8 cellular contexts compared by ENCODE assay signal in genomic region chr11:450809-451451, GRCh38. TPM values are rescaled to one million over a fixed set of nuclear protein-coding genes. Genes with fewer than 3 reads are reported as not detected.
DNase-seq lines count a peak whose midpoint lies in the region; FAIRE-seq and TF ChIP-seq lines count a peak whose summit lies in the region.

No MANE protein-coding gene starts in this region.

- peak overlapping the region; percentile 76 for H3K27ac Mint-ChIP-seq in neural progenitor cell

- H3K4me1 ChIP-seq in neural progenitor cell = peaks cover 4% of the 10 kb centered on the region
- peaks cover 29% of the 10 kb centered on the region for H3K4me1 ChIP-seq in stomach smooth muscle (ENCODE audit: control insufficient read depth, insufficient read depth, low read length)

- FAIRE-seq in RCC 7860 (lab: Jason Lieb, UNC) = no peak

- H3K4me2 ChIP-seq in neural progenitor cell = peak overlapping the region; percentile 92

- peaks cover 32% of the 10 kb centered on the region for H4K20me1 ChIP-seq in neural progenitor cell (ENCODE audit: low read depth)

- H3K9ac ChIP-seq in neural progenitor cell = peak overlapping the region; percentile 35
- peak overlapping the region; percentile 74 for H3K9ac ChIP-seq in stomach smooth muscle (ENCODE audit: low read length in 2 of 2)

- H3K9me3 ChIP-seq in neural progenitor cell (ENCODE audit: low read depth) = no peaks in the 10 kb centered on the region
- no peaks in the 10 kb centered on the region for H3K9me3 ChIP-seq in stomach smooth muscle (ENCODE audit: control insufficient read depth in 2 of 2, low read length in 2 of 2)

- H3F3A ChIP-seq in neural progenitor cell (ENCODE audit: low read depth) = peaks cover 33% of the 10 kb centered on the region

- H3K4me3 Mint-ChIP-seq in neural progenitor cell = peak overlapping the region; percentile 100

- peak overlapping the region; percentile 87 for H3K4me3 ChIP-seq in fibroblast of the aortic adventitia (ENCODE audit: low read depth, low read length)
- peak overlapping the region; percentile 69 for H3K4me3 ChIP-seq in neural progenitor cell
- H3K4me3 ChIP-seq in stomach smooth muscle (ENCODE audit: low read length in 2 of 2) = peak overlapping the region; percentile 83

- peaks cover 11% of the 10 kb centered on the region for H3K36me3 Mint-ChIP-seq in neural progenitor cell

- TF ChIP-seq CTCF in GM12873 (IDR thresholded peaks at IDR 0.05; ENCODE audit: insufficient read depth, low read depth, low read length, missing control alignments) (peak; percentile 33), fibroblast of the aortic adventitia (IDR thresholded peaks at IDR 0.05; ENCODE audit: insufficient read depth, low read length) (peak; percentile 16), neural progenitor cell (IDR thresholded peaks at IDR 0.05) (peak; percentile 37)

- H3K27ac ChIP-seq in neural progenitor cell (no peak overlapping the region), stomach smooth muscle (ENCODE audit: low read length) (peak overlapping the region; percentile 70)

- H3K27me3 ChIP-seq in neural progenitor cell (no peaks in the 10 kb centered on the region), stomach smooth muscle (ENCODE audit: control insufficient read depth in 1 of 2, insufficient read depth in 2 of 2, low read length in 2 of 2) (no peaks in the 10 kb centered on the region)

- no peak overlapping the region for H2AFZ ChIP-seq in neural progenitor cell (replicated peaks)

- peaks cover 5% of the 10 kb centered on the region for H3K27me3 Mint-ChIP-seq in neural progenitor cell (ENCODE audit: insufficient read depth, low read depth)

- H3K4me1 Mint-ChIP-seq in neural progenitor cell = peaks cover 15% of the 10 kb centered on the region

- H3K79me2 ChIP-seq in neural progenitor cell (ENCODE audit: low read depth) = peaks cover 64% of the 10 kb centered on the region

- DNase-seq in HT-29 (ENCODE audit: low spot score) (peak; percentile 89), RCC 7860 (ENCODE audit: low spot score) (peak; percentile 45), fibroblast of the aortic adventitia (ENCODE audit: low read depth) (peak; percentile 59), neural progenitor cell (ENCODE audit: low spot score) (peak; percentile 85), OCI-M2 (lab: John Stamatoyannopoulos, UW; ENCODE audit: unreplicated experiment) (no peak)
- peak; percentile 77 for DNase-seq in activated effector memory CD4-positive, alpha-beta T cell treated with Interleukin-2 at 50 U/mL for 16 hours

- H3K36me3 ChIP-seq in neural progenitor cell (no peaks in the 10 kb centered on the region), stomach smooth muscle (ENCODE audit: control insufficient read depth in 2 of 2, insufficient read depth in 2 of 2, low read length in 2 of 2) (peaks cover 4 to 13% of the 10 kb centered on the region in 2 donors)

- no peaks in the 10 kb centered on the region for H3K9me3 Mint-ChIP-seq in neural progenitor cell

RNA-seq across cellular contexts. Expression of gene PTDSS2, which starts 0.9 kb away (rescaled TPM):
- 56.6 and 63.4 TPM in 2 replicates for total RNA-seq in HT-29 (2014; rRNA removed; shearing (Covaris generic))
- total RNA-seq in fibroblast of the aortic adventitia (ENCODE audit: low replicate concordance) (28.7 and 51.6 TPM in 2 replicates), neural progenitor cell (ENCODE audit: low replicate concordance) (24.7 and 44.2 TPM in 2 replicates)

RNA-seq across cellular contexts. Expression of gene ANO9, which starts 9.1 kb away (rescaled TPM):
- 63.7 and 94.0 TPM in 2 replicates for total RNA-seq in HT-29 (2014; rRNA removed; shearing (Covaris generic))
- total RNA-seq in fibroblast of the aortic adventitia (ENCODE audit: low replicate concordance) (not detected in 2 replicates), neural progenitor cell (ENCODE audit: low replicate concordance) (1.3 and 4.7 TPM in 2 replicates)

RNA-seq across cellular contexts. Expression of gene SIGIRR, which starts 36.1 kb away (rescaled TPM):
- 295 and 312 TPM in 2 replicates for total RNA-seq in HT-29 (2014; rRNA removed; shearing (Covaris generic))
- total RNA-seq in fibroblast of the aortic adventitia (ENCODE audit: low replicate concordance) = 30.4 and 38.7 TPM in 2 replicates
- total RNA-seq in neural progenitor cell (ENCODE audit: low replicate concordance) = 5.4 and 8.4 TPM in 2 replicates

RNA-seq across cellular contexts. Expression of gene RNH1, which starts 56.1 kb away (rescaled TPM):
- 470 and 513 TPM in 2 replicates for total RNA-seq in HT-29 (2014; rRNA removed; shearing (Covaris generic))
- total RNA-seq in fibroblast of the aortic adventitia (ENCODE audit: low replicate concordance) (388 and 436 TPM in 2 replicates), neural progenitor cell (ENCODE audit: low replicate concordance) (10.5 and 44.8 TPM in 2 replicates)

RNA-seq across cellular contexts. Expression of gene PKP3, which starts 56.9 kb away (rescaled TPM):
- 284 and 306 TPM in 2 replicates for total RNA-seq in HT-29 (2014; rRNA removed; shearing (Covaris generic))
- 1.3 and 5.6 TPM in 2 replicates for total RNA-seq in fibroblast of the aortic adventitia (ENCODE audit: low replicate concordance)
- total RNA-seq in neural progenitor cell (ENCODE audit: low replicate concordance) = 6.5 and 8.5 TPM in 2 replicates

Comparison
In these comparisons a context has a peak if more than half of its experiments do, and no peak if none do; other contexts are left out.
1. RNA of gene ANO9, which starts 9.1 kb away (total RNA-seq): 63.7 to 94.0 TPM in HT-29; 1.3 to 4.7 TPM in neural progenitor cell and not detected in fibroblast of the aortic adventitia; every median in the first group is over 10 times any median in the second.
2. Peak in every context shown above with its lines, with median percentiles within 50 percentile points of each other: CTCF ChIP-seq and H3K4me3 ChIP-seq.